In genomic region chr15:93835378-93835777, GRCh38 we compare ENCODE assay signal across 27 cellular contexts.
"Had no signal": no experiment of that assay in that cellular context is flagged by ENCODE, and none has a peak within 500 bp of the region (broad histone marks: within the 10 kb centered on the region; RNA-seq: fewer than 3 reads in every experiment).

No MANE protein-coding gene starts in this region.

- H3K4me1 Mint-ChIP-seq: immature natural killer cell; naive B cell; natural killer cell; stimulated activated effector memory CD8-positive, alpha-beta T cell treated with anti-CD3 and anti-CD28 coated beads, Interleukin-12 subunit alpha, Interleukin-12 subunit beta, amount 100 ng/mL, for 72 hours had no signal

- ATAC-seq: left colon; left lung; lower lobe of right lung; natural killer cell; right cardiac atrium; sciatic nerve; stimulated activated effector memory CD8-positive, alpha-beta T cell treated with anti-CD3 and anti-CD28 coated beads, Interleukin-12 subunit alpha, Interleukin-12 subunit beta, amount 100 ng/mL, for 72 hours; upper lobe of right lung had no signal

- DNase-seq: hippocampal formation; immature natural killer cell; kidney; left colon; left lung; lower lobe of right lung; mesendoderm; naive B cell; natural killer cell; nephron progenitor cell; ovary; retina; right cardiac atrium; spleen; stimulated activated CD4-positive, alpha-beta T cell treated with anti-CD3 and anti-CD28 coated beads, Interleukin-4, amount 100 ng/mL, for 24 hours; stimulated activated naive CD4-positive, alpha-beta T cell; tibial artery; trophoblast cell; upper lobe of right lung had no signal

- H3K4me1 ChIP-seq: left lung, lower lobe of right lung, spleen, tibial artery, upper lobe of right lung had no signal

- H3K9me3 ChIP-seq: left lung, lower lobe of right lung, ovary, suprapubic skin, thoracic aorta, tibial artery, upper lobe of right lung had no signal

- H3K36me3 ChIP-seq: left lung, lower lobe of right lung, ovary, spleen, suprapubic skin, thoracic aorta, tibial artery, upper lobe of right lung had no signal

- H3K27me3 ChIP-seq: left lung, ovary, suprapubic skin, tibial artery, upper lobe of right lung had no signal

- H3K9me3 Mint-ChIP-seq: natural killer cell; stimulated activated effector memory CD8-positive, alpha-beta T cell treated with anti-CD3 and anti-CD28 coated beads, Interleukin-12 subunit alpha, Interleukin-12 subunit beta, amount 100 ng/mL, for 72 hours; stimulated activated naive CD8-positive, alpha-beta T cell treated with anti-CD3 and anti-CD28 coated beads, Interleukin-15, Interleukin-2, amounts not matched to agents 100 ng/mL and 50 ng/mL, for 24 hours had no signal

- H3K4me3 ChIP-seq: left lung, lower lobe of right lung, ovary, skin epidermis, spleen, suprapubic skin, thoracic aorta, tibial artery, upper lobe of right lung had no signal

- H3K27ac Mint-ChIP-seq: immature natural killer cell; mesothelial cell of epicardium; naive B cell; natural killer cell; nephron progenitor cell; progenitor cell of endocrine pancreas; stimulated activated effector memory CD8-positive, alpha-beta T cell treated with anti-CD3 and anti-CD28 coated beads, Interleukin-12 subunit alpha, Interleukin-12 subunit beta, amount 100 ng/mL, for 72 hours; stimulated activated naive CD8-positive, alpha-beta T cell treated with anti-CD3 and anti-CD28 coated beads, Interleukin-15, Interleukin-2, amounts not matched to agents 100 ng/mL and 50 ng/mL, for 24 hours had no signal

- H3K36me3 Mint-ChIP-seq: immature natural killer cell; mesothelial cell of epicardium; naive B cell; natural killer cell; stimulated activated effector memory CD8-positive, alpha-beta T cell treated with anti-CD3 and anti-CD28 coated beads, Interleukin-12 subunit alpha, Interleukin-12 subunit beta, amount 100 ng/mL, for 72 hours had no signal

- H3K27ac ChIP-seq: left lung, lower lobe of right lung, ovary, skin epidermis, spleen, suprapubic skin, thoracic aorta, tibial artery, upper lobe of right lung had no signal

- H3K27me3 Mint-ChIP-seq: naive B cell; stimulated activated naive CD8-positive, alpha-beta T cell treated with anti-CD3 and anti-CD28 coated beads, Interleukin-15, Interleukin-2, amounts not matched to agents 100 ng/mL and 50 ng/mL, for 24 hours had no signal

- H3K4me3 Mint-ChIP-seq: immature natural killer cell; mesothelial cell of epicardium; naive B cell; natural killer cell; nephron progenitor cell; stimulated activated effector memory CD8-positive, alpha-beta T cell treated with anti-CD3 and anti-CD28 coated beads, Interleukin-12 subunit alpha, Interleukin-12 subunit beta, amount 100 ng/mL, for 72 hours; stimulated activated naive CD8-positive, alpha-beta T cell treated with anti-CD3 and anti-CD28 coated beads, Interleukin-15, Interleukin-2, amounts not matched to agents 100 ng/mL and 50 ng/mL, for 24 hours had no signal
